ENCODE assay signal across 1 cellular context in the genomic region with DNA sequence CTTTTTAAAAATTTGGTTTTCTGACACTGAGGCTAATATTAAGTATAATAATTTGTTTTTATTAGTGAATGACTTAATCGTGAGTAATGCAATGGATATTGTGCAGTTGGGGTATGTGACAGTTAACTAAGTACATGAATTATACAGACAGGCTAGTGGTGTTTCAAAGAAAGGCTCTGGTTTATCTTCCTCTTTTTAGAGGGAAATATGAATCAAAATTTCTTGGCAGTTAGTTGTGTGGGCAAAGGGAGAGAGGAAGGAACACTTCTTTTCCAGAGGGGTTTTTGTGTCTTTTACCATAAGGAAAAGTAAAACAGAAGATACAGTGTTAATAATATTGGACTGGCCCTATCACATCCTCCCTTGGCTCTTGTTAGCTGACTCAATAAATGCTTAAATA.
TF ChIP-seq lines count a peak whose summit lies in the region.

No MANE protein-coding gene starts in this region.

TF ChIP-seq in WTC11, 78 proteins besides CTCF, POLR2A, EP300 and RAD21 (continued from another document):
- TF ChIP-seq ZNF425 (CRISPR knock-in tag; conservative IDR thresholded peaks at IDR 0.05) (no peak), E2F5 (CRISPR knock-in tag; IDR thresholded peaks at IDR 0.05) (no peak), FOXP1 (CRISPR knock-in tag; IDR thresholded peaks at IDR 0.05; ENCODE audit: borderline replicate concordance) (no peak), AFF4 (CRISPR knock-in tag; IDR thresholded peaks at IDR 0.05; ENCODE audit: borderline replicate concordance) (no peak), NR3C1 (CRISPR knock-in tag; conservative IDR thresholded peaks at IDR 0.05; ENCODE audit: low read depth) (no peak), GRHL2 (CRISPR knock-in tag; IDR thresholded peaks at IDR 0.05; ENCODE audit: insufficient replicate concordance, severe bottlenecking) (no peak), NFATC4 (CRISPR knock-in tag; IDR thresholded peaks at IDR 0.05) (no peak), TEAD4 (CRISPR knock-in tag; IDR thresholded peaks at IDR 0.05) (no peak)
- TF ChIP-seq, protein P1, sequence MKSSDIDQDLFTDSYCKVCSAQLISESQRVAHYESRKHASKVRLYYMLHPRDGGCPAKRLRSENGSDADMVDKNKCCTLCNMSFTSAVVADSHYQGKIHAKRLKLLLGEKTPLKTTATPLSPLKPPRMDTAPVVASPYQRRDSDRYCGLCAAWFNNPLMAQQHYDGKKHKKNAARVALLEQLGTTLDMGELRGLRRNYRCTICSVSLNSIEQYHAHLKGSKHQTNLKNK (CRISPR knock-in tag; IDR thresholded peaks at IDR 0.05): no peak
- TF ChIP-seq, protein P2, sequence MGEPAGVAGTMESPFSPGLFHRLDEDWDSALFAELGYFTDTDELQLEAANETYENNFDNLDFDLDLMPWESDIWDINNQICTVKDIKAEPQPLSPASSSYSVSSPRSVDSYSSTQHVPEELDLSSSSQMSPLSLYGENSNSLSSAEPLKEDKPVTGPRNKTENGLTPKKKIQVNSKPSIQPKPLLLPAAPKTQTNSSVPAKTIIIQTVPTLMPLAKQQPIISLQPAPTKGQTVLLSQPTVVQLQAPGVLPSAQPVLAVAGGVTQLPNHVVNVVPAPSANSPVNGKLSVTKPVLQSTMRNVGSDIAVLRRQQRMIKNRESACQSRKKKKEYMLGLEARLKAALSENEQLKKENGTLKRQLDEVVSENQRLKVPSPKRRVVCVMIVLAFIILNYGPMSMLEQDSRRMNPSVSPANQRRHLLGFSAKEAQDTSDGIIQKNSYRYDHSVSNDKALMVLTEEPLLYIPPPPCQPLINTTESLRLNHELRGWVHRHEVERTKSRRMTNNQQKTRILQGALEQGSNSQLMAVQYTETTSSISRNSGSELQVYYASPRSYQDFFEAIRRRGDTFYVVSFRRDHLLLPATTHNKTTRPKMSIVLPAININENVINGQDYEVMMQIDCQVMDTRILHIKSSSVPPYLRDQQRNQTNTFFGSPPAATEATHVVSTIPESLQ (CRISPR knock-in tag; IDR thresholded peaks at IDR 0.05): no peak
- TF ChIP-seq, protein P3, sequence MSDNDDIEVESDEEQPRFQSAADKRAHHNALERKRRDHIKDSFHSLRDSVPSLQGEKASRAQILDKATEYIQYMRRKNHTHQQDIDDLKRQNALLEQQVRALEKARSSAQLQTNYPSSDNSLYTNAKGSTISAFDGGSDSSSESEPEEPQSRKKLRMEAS (CRISPR knock-in tag; IDR thresholded peaks at IDR 0.05): no peak
TF ChIP-seq in WTC11: peak in this region for 0.
